8 cellular contexts compared by ENCODE assay signal in genomic region chr17:56786989-56787482, GRCh38. TPM values are rescaled to one million over a fixed set of nuclear protein-coding genes. Genes with fewer than 3 reads are reported as not detected.
DNase-seq lines count a peak whose midpoint lies in the region; ATAC-seq and TF ChIP-seq lines count a peak whose summit lies in the region.

No MANE protein-coding gene starts in this region.

- in situ Hi-C loops in astrocyte of the spinal cord (cut with HindIII; ENCODE audit: low sequenced_read_pairs) = no loop called here

- no peak overlapping the region for H3K4me3 ChIP-seq in astrocyte of the spinal cord (ENCODE audit: low read depth, low read length)

- no peak for TF ChIP-seq CTCF in astrocyte of the spinal cord (IDR thresholded peaks at IDR 0.05; ENCODE audit: low read depth, low read length)
- no peak for TF ChIP-seq CTCF in omental fat pad (IDR thresholded peaks at IDR 0.05)

- peak; percentile 63 for ATAC-seq in GM19043 (IDR thresholded peaks at IDR 0.05; ENCODE audit: low read depth, unreplicated experiment)
- peak; percentile 84 for ATAC-seq in HG03354 (IDR thresholded peaks at IDR 0.05; ENCODE audit: poor library complexity, severe bottlenecking, unreplicated experiment)
- ATAC-seq in omental fat pad (ENCODE audit: low FRiP score) = peak; percentile 91

- peak; percentile 97 for DNase-seq in A172 (ENCODE audit: low spot score)
- peak; percentile 85 to 95 for DNase-seq in SW 1271 (lab: John Stamatoyannopoulos, UW)
- peak; percentile 88 for DNase-seq in astrocyte of the spinal cord (ENCODE audit: low read depth, low spot score)
- DNase-seq in omental fat pad (ENCODE audit: low spot score) = no peak
- DNase-seq in T-helper 9 cell = no peak
- DNase-seq in putamen (ENCODE audit: low spot score) = no peak

RNA-seq across cellular contexts. Expression of gene C17orf67, which starts 46.7 kb away (rescaled TPM):
- 0.76 and 1.8 TPM in 2 replicates for total RNA-seq in A172 (2014; rRNA removed; shearing (Covaris generic))
- 1 to 10 TPM in 2 of 4 donors, under 1 TPM in 2; 0.44 to 5.4 (median 1.3) TPM for total RNA-seq in omental fat pad

RNA-seq across cellular contexts. Expression of gene DGKE, which starts 46.9 kb away (rescaled TPM):
- total RNA-seq in A172 (2014; rRNA removed; shearing (Covaris generic)) = 3.2 and 7.1 TPM in 2 replicates
- total RNA-seq in omental fat pad = 10 to 100 TPM in 1 of 4 donors, 1 to 10 TPM in 3; 5.9 to 19.4 (median 6.8) TPM

Comparison
In these comparisons a context has a peak if more than half of its experiments do, and no peak if none do; other contexts are left out.
1. DNase-seq: peak in A172 (single experiment), SW 1271 (2 of 2) and astrocyte of the spinal cord (single experiment); none in omental fat pad (single experiment), T-helper 9 cell (single experiment) and putamen (single experiment).
2. Peak in every context shown above with its lines, with median percentiles within 50 percentile points of each other: ATAC-seq.